8 cellular contexts compared by ENCODE assay signal in the genomic region with DNA sequence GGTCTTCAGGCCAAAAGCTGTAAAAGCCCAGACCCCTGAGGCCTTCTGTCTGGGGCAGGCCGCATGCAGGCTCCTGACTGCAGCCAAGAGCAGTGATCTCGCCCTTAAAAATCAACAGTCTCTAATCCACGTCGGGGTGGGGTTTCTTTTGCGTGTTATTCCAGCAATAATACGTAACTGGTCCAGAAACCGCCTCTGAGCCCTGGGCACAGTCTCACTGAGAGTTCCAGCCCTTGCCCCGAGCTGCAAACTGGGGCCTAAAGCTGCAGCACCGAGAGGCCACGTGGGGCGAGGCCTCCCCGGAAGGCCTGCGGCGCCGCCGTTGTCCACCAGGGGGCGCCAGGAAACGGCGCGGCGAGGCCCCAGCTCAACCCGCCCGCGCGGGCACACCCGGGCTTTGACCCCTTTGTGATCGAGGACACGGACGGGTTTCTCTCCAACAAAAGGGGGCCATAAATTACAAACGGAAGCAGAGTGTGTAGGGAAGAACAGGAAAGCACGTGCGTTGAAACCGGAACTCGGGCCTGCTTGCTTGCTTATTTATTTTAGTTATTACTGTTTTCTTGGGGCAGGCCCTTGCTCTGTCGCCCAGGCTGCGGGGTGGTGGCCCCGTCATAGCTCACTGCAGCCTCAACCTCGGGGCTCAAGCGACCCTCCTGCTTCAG.
DNase-seq lines count a peak whose midpoint lies in the region; ATAC-seq, FAIRE-seq and TF ChIP-seq lines count a peak whose summit lies in the region.

No MANE protein-coding gene starts in this region.

- H3K9ac ChIP-seq in endocrine pancreas (ENCODE audit: control insufficient read depth, insufficient read depth, low read length), result peak overlapping the region; percentile 39

- no peaks in the 10 kb centered on the region for H3K4me1 ChIP-seq in endocrine pancreas (ENCODE audit: control insufficient read depth, insufficient read depth, low read length)

- ATAC-seq in HG03442 (IDR thresholded peaks at IDR 0.05; ENCODE audit: unreplicated experiment) (peak; percentile 39), GM21423 (IDR thresholded peaks at IDR 0.05; ENCODE audit: unreplicated experiment) (no peak)

- H3K4me3 ChIP-seq in endocrine pancreas (ENCODE audit: control insufficient read depth, insufficient read depth, low read length), result no peak overlapping the region

- peak; percentile 51; the same call in 1 of the 2 replicates for TF ChIP-seq POLR2A in GM12892 (IDR thresholded peaks at IDR 0.05; ENCODE audit: low read depth, low read length)

- H3K27me3 ChIP-seq in endocrine pancreas (ENCODE audit: control insufficient read depth, insufficient read depth, low read length), result no peaks in the 10 kb centered on the region

- no peaks in the 10 kb centered on the region for H3K9me3 ChIP-seq in endocrine pancreas (ENCODE audit: control insufficient read depth, low read length)

- DNase-seq in GM12892 (ENCODE audit: insufficient read length) (peak; percentile 94), NCI-H82 treated with DMSO at 0.1 percent for 48 hours (lab: John Stamatoyannopoulos, UW; ENCODE audit: unreplicated experiment) (peak; percentile 57), midbrain (lab: John Stamatoyannopoulos, UW) (peak; percentile 86)
- peak; percentile 54 to 69 for DNase-seq in activated CD8-positive, alpha-beta memory T cell treated with anti-CD3 and anti-CD28 coated beads for 4 hours (ENCODE audit: low read depth in 2 of 2)
- DNase-seq in stimulated activated CD8-positive, alpha-beta memory T cell treated with anti-CD3 and anti-CD28 coated beads, Interleukin-15, amount 100 ng/mL, for 48 hours (ENCODE audit: low read depth in 2 of 2), result peak; percentile 79

- peak; percentile 92 for FAIRE-seq in GM12892 (lab: Jason Lieb, UNC)

- H3K36me3 ChIP-seq in endocrine pancreas (ENCODE audit: control insufficient read depth, insufficient read depth, low read length), result no peaks in the 10 kb centered on the region
